In genomic region chr20:50468378-50468798, GRCh38 we compare ENCODE assay signal across 17 cellular contexts. TPM values are rescaled to one million over a fixed set of nuclear protein-coding genes. Genes with fewer than 3 reads are reported as not detected.
DNase-seq lines count a peak whose midpoint lies in the region; TF ChIP-seq lines count a peak whose summit lies in the region.
"Had no signal": no experiment of that assay in that cellular context is flagged by ENCODE, and none has a peak within 500 bp of the region (broad histone marks: within the 10 kb centered on the region; RNA-seq: fewer than 3 reads in every experiment).

No MANE protein-coding gene starts in this region.

- no peak overlapping the region for H3K9ac ChIP-seq in OCI-LY1 (ENCODE audit: low read length)
- H3K9ac ChIP-seq: BLaER1 treated with 17β-estradiol and CSF1 and Interleukin-3, amounts not matched to agents 10 nM and 100 nM had no signal

- no peak for DNase-seq in T-helper 2 cell treated with Interferon-gamma antibody and Interleukin-4, amounts not matched to agents 5 μg/mL and 100 μg/mL, for 36 hours (ENCODE audit: low spot score)
- DNase-seq in T-helper 2 cell (no peak), osteoblast (ENCODE audit: insufficient read length, low spot score, missing footprints) (no peak), GM10266 (ENCODE audit: extremely low spot score) (no peak), GM10248 (ENCODE audit: extremely low spot score) (no peak), DMS53 (lab: John Stamatoyannopoulos, UW) (no peak)
- DNase-seq: KG1, MV-4-11, NCI-H2081 treated with DMSO at 0.1 percent for 48 hours had no signal

- no peak overlapping the region for H3K4me2 ChIP-seq in OCI-LY1 (ENCODE audit: low read length)
- no peak overlapping the region for H3K4me2 ChIP-seq in osteoblast (ENCODE audit: insufficient read depth, low read length)

- H3K27me3 Mint-ChIP-seq in T-helper 2 cell treated with Interferon-gamma antibody and Interleukin-4, amounts not matched to agents 5 μg/mL and 100 μg/mL, for 36 hours (ENCODE audit: low read depth), result no peaks in the 10 kb centered on the region
- no peaks in the 10 kb centered on the region for H3K27me3 Mint-ChIP-seq in dendritic cell treated with granulocyte-macrophage colony-stimulating factor and Interleukin-4, amounts not matched to agents 40 ng/mL and 50 ng/mL, for 4 days

- POLR2A ChIA-PET in GM10248 (lab: Yijun Ruan, JAX), result no interaction called here

- H3K27me3 ChIP-seq in OCI-LY1 (ENCODE audit: insufficient read depth, low read length) (no peaks in the 10 kb centered on the region; the same call in 1 of the 2 replicates), osteoblast (ENCODE audit: insufficient read depth, low read length) (no peaks in the 10 kb centered on the region)
- H3K27me3 ChIP-seq: BLaER1 treated with 17β-estradiol and CSF1 and Interleukin-3, amounts not matched to agents 10 nM and 100 nM had no signal

- no peaks in the 10 kb centered on the region for H3K9me3 Mint-ChIP-seq in T-helper 2 cell treated with Interferon-gamma antibody and Interleukin-4, amounts not matched to agents 5 μg/mL and 100 μg/mL, for 36 hours
- H3K9me3 Mint-ChIP-seq in dendritic cell treated with granulocyte-macrophage colony-stimulating factor and Interleukin-4, amounts not matched to agents 40 ng/mL and 50 ng/mL, for 4 days, result peaks cover 9% of the 10 kb centered on the region
- H3K9me3 Mint-ChIP-seq: CD8-positive, alpha-beta T cell; HFFc6; T-cell had no signal

- H3K4me1 ChIP-seq in OCI-LY1 (ENCODE audit: insufficient read depth, low read length, severe bottlenecking) (no peaks in the 10 kb centered on the region), osteoblast (ENCODE audit: insufficient read depth, low read length) (peaks cover 4% of the 10 kb centered on the region)

- H3K4me3 ChIP-seq in OCI-LY1 (ENCODE audit: low read depth, low read length, poor library complexity, severe bottlenecking) (no peak overlapping the region), osteoblast (ENCODE audit: insufficient read depth, low read length) (no peak overlapping the region)
- H3K4me3 ChIP-seq: BLaER1 treated with 17β-estradiol and CSF1 and Interleukin-3, amounts not matched to agents 10 nM and 100 nM; SJCRH30 had no signal

- H4K20me1 ChIP-seq in OCI-LY1 (ENCODE audit: insufficient read depth, low read length) (no peaks in the 10 kb centered on the region), osteoblast (ENCODE audit: insufficient read depth, low read length) (no peaks in the 10 kb centered on the region)
- H4K20me1 ChIP-seq: BLaER1 treated with 17β-estradiol and CSF1 and Interleukin-3, amounts not matched to agents 10 nM and 100 nM had no signal

- H3F3A ChIP-seq in OCI-LY1 (ENCODE audit: insufficient read depth, low read length), result no peaks in the 10 kb centered on the region

- H3K36me3 ChIP-seq in OCI-LY1 (ENCODE audit: insufficient read depth, low read length) (no peaks in the 10 kb centered on the region), osteoblast (ENCODE audit: insufficient read depth, low read length) (no peaks in the 10 kb centered on the region)
- H3K36me3 ChIP-seq: BLaER1 treated with 17β-estradiol and CSF1 and Interleukin-3, amounts not matched to agents 10 nM and 100 nM; SJCRH30 had no signal

- H3K9me2 ChIP-seq in OCI-LY1 (ENCODE audit: low read depth, low read length), result no peaks in the 10 kb centered on the region

- intact Hi-C loops in dendritic cell treated with granulocyte-macrophage colony-stimulating factor and Interleukin-4, amounts not matched to agents 40 ng/mL and 50 ng/mL, for 4 days (cut with micrococcal nuclease), result no loop called here

- H3K27ac Mint-ChIP-seq in T-helper 2 cell treated with Interferon-gamma antibody and Interleukin-4, amounts not matched to agents 5 μg/mL and 100 μg/mL, for 36 hours, result peak overlapping the region; percentile 24
- peak overlapping the region; percentile 50 for H3K27ac Mint-ChIP-seq in dendritic cell treated with granulocyte-macrophage colony-stimulating factor and Interleukin-4, amounts not matched to agents 40 ng/mL and 50 ng/mL, for 4 days
- H3K27ac Mint-ChIP-seq: CD8-positive, alpha-beta T cell; HFFc6; T-cell had no signal

- H3K4me3 Mint-ChIP-seq in T-helper 2 cell treated with Interferon-gamma antibody and Interleukin-4, amounts not matched to agents 5 μg/mL and 100 μg/mL, for 36 hours, result no peak overlapping the region
- no peak overlapping the region for H3K4me3 Mint-ChIP-seq in dendritic cell treated with granulocyte-macrophage colony-stimulating factor and Interleukin-4, amounts not matched to agents 40 ng/mL and 50 ng/mL, for 4 days
- H3K4me3 Mint-ChIP-seq: CD8-positive, alpha-beta T cell; HFFc6; T-cell had no signal

- H3K79me2 ChIP-seq in OCI-LY1 (ENCODE audit: insufficient read depth, low read length), result no peaks in the 10 kb centered on the region
- H3K79me2 ChIP-seq in osteoblast (ENCODE audit: insufficient read depth, low read length), result no peaks in the 10 kb centered on the region

- H3K9me3 ChIP-seq in OCI-LY1 (ENCODE audit: low read length), result no peaks in the 10 kb centered on the region
- H3K9me3 ChIP-seq in osteoblast (ENCODE audit: low read depth, low read length), result no peaks in the 10 kb centered on the region
- H3K9me3 ChIP-seq: SJCRH30 had no signal

- TF ChIP-seq CTCF in OCI-LY1 (IDR thresholded peaks at IDR 0.05; ENCODE audit: low read length) (no peak), osteoblast (IDR thresholded peaks at IDR 0.05; ENCODE audit: extremely low read depth, low read depth, low read length) (no peak), GM10266 (IDR thresholded peaks at IDR 0.05; ENCODE audit: control insufficient read depth, insufficient read depth, low read depth, missing control alignments) (no peak), GM10248 (IDR thresholded peaks at IDR 0.05; ENCODE audit: control extremely low read depth, extremely low read depth, low read depth, missing control alignments) (no peak)

- H2AFZ ChIP-seq in OCI-LY1 (ENCODE audit: low read length) (peak overlapping the region; percentile 42; the same call in 1 of the 2 replicates), osteoblast (ENCODE audit: low read length) (peak overlapping the region; percentile 42)

- CTCF ChIA-PET in GM10248 (lab: Yijun Ruan, JAX), result interaction anchor here (0.9 to 12.1 kb wide), 5 partner anchors 10 to 285 kb away, joined by 3 to 243 read pairs (median 6); partner anchors contain the start of gene CEBPB

- H3K27ac ChIP-seq in OCI-LY1 (ENCODE audit: low read depth, low read length, poor library complexity, severe bottlenecking) (no peak overlapping the region), osteoblast (ENCODE audit: low read depth, low read length) (no peak overlapping the region)
- H3K27ac ChIP-seq: 22Rv1; BLaER1 treated with 17β-estradiol and CSF1 and Interleukin-3, amounts not matched to agents 10 nM and 100 nM; SJCRH30 had no signal

- H3K36me3 Mint-ChIP-seq in T-helper 2 cell treated with Interferon-gamma antibody and Interleukin-4, amounts not matched to agents 5 μg/mL and 100 μg/mL, for 36 hours (ENCODE audit: low read depth), result no peaks in the 10 kb centered on the region
- H3K36me3 Mint-ChIP-seq in dendritic cell treated with granulocyte-macrophage colony-stimulating factor and Interleukin-4, amounts not matched to agents 40 ng/mL and 50 ng/mL, for 4 days (ENCODE audit: low read depth), result no peaks in the 10 kb centered on the region
- H3K36me3 Mint-ChIP-seq: CD8-positive, alpha-beta T cell; T-cell had no signal

- H3K4me1 Mint-ChIP-seq in T-helper 2 cell treated with Interferon-gamma antibody and Interleukin-4, amounts not matched to agents 5 μg/mL and 100 μg/mL, for 36 hours (ENCODE audit: low read depth), result peaks cover 15% of the 10 kb centered on the region
- H3K4me1 Mint-ChIP-seq in dendritic cell treated with granulocyte-macrophage colony-stimulating factor and Interleukin-4, amounts not matched to agents 40 ng/mL and 50 ng/mL, for 4 days (ENCODE audit: low read depth), result peaks cover 49% of the 10 kb centered on the region

RNA-seq across cellular contexts. Expression of gene PTPN1, which starts 41.8 kb away (rescaled TPM):
- total RNA-seq in osteoblast, result 27.4 and 28.6 TPM in 2 replicates
